Comparison of ENCODE assay signal across 9 cellular contexts in the genomic region with DNA sequence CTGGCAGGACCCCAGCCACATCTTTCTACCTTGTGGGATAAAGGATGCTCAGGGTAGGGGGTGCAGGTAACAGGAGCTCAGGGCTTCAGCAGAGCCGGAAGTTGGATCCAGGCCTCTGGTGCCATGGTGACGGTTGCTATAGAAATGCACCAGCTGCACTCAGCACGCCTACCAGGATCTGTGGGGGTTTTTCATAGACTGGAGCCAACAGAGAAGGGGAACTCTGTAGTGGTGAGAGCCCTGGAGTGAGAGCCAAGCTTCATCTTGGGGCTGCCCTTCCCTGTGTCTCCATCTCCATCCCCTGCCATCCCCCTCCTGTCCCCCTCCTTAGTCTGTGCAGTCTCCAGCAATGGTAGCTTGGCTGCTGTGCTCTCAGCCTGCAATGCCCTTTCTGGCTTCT. TPM values are rescaled to one million over a fixed set of nuclear protein-coding genes. Genes with fewer than 3 reads are reported as not detected.
DNase-seq lines count a peak whose midpoint lies in the region; ATAC-seq and TF ChIP-seq lines count a peak whose summit lies in the region.
"Had no signal": no experiment of that assay in that cellular context is flagged by ENCODE, and none has a peak within 500 bp of the region (broad histone marks: within the 10 kb centered on the region; RNA-seq: fewer than 3 reads in every experiment).

No MANE protein-coding gene starts in this region.

- WGBS in prostate gland = 41% methylated on average over 3 of the region's 3 CpGs

- H3K27ac ChIP-seq in tibial artery (no peak overlapping the region), prostate gland (no peak overlapping the region)
- H3K27ac ChIP-seq in CD4-positive, alpha-beta memory T cell (ENCODE audit: low read depth, low read length) = no peak overlapping the region
- H3K27ac ChIP-seq: skin epidermis had no signal

- H3K9me3 Mint-ChIP-seq in CD4-positive, alpha-beta memory T cell = no peaks in the 10 kb centered on the region

- intact Hi-C loops in tibial artery (cut with DNase I; ENCODE audit: low total_unique reads) = no loop called here
- intact Hi-C loops in CD4-positive, alpha-beta memory T cell (cut with micrococcal nuclease) = no loop called here
- intact Hi-C loops in prostate gland (cut with DNase I) = no loop called here

- peak; percentile 64 for DNase-seq in NCI-H2227 treated with DMSO at 0.1 percent for 48 hours (lab: John Stamatoyannopoulos, UW)
- DNase-seq in iPS DF 19.7 (ENCODE audit: low read depth, low spot score) = peak; percentile 78
- DNase-seq in AG20443 (ENCODE audit: low spot score) = no peak
- no peak for DNase-seq in tibial artery
- DNase-seq in CD4-positive, alpha-beta memory T cell = no peak
- no peak for DNase-seq in prostate gland (ENCODE audit: low spot score)

- H3K27ac Mint-ChIP-seq in CD4-positive, alpha-beta memory T cell = no peak overlapping the region

- H3K27me3 ChIP-seq in tibial artery = peaks cover 0 to 7% of the 10 kb centered on the region in 2 donors
- no peaks in the 10 kb centered on the region for H3K27me3 ChIP-seq in CD4-positive, alpha-beta memory T cell (ENCODE audit: insufficient read depth, low read length)
- H3K27me3 ChIP-seq in prostate gland (replicated peaks; ENCODE audit: insufficient read depth) = no peaks in the 10 kb centered on the region

- no peaks in the 10 kb centered on the region for H3K9me3 ChIP-seq in tibial artery
- H3K9me3 ChIP-seq in CD4-positive, alpha-beta memory T cell (ENCODE audit: control insufficient read depth in 1 of 2, low read length in 2 of 2) = no peaks in the 10 kb centered on the region
- no peaks in the 10 kb centered on the region for H3K9me3 ChIP-seq in prostate gland

- no peaks in the 10 kb centered on the region for H3K36me3 Mint-ChIP-seq in CD4-positive, alpha-beta memory T cell

- H3K36me3 ChIP-seq in tibial artery (no peaks in the 10 kb centered on the region), prostate gland (no peaks in the 10 kb centered on the region)
- H3K36me3 ChIP-seq in CD4-positive, alpha-beta memory T cell (ENCODE audit: insufficient read depth, low read length) = no peaks in the 10 kb centered on the region

- H3K4me3 Mint-ChIP-seq in CD4-positive, alpha-beta memory T cell = no peak overlapping the region

- H3K27me3 Mint-ChIP-seq in CD4-positive, alpha-beta memory T cell = peaks cover 4 to 7% of the 10 kb centered on the region in 2 donors

- no peak for TF ChIP-seq CTCF in tibial artery (IDR thresholded peaks at IDR 0.05)
- TF ChIP-seq CTCF in prostate gland (IDR thresholded peaks at IDR 0.05) = no peak

- no peak for TF ChIP-seq POLR2A in prostate gland (IDR thresholded peaks at IDR 0.05)

- POLR2A ChIA-PET in CD4-positive, alpha-beta memory T cell (lab: Charles Lee; ENCODE audit: partially characterized antibody) = no interaction called here

- peaks cover 0 to 3% (median 0%) of the 10 kb centered on the region in 4 donors for H3K4me1 Mint-ChIP-seq in CD4-positive, alpha-beta memory T cell

- ATAC-seq in GM18511 (IDR thresholded peaks at IDR 0.05; ENCODE audit: unreplicated experiment) (peak; percentile 76), HG02763 (IDR thresholded peaks at IDR 0.05; ENCODE audit: unreplicated experiment) (peak; percentile 80)

- no peaks in the 10 kb centered on the region for H3K4me1 ChIP-seq in tibial artery
- H3K4me1 ChIP-seq in CD4-positive, alpha-beta memory T cell (ENCODE audit: insufficient read depth, low read length) = no peaks in the 10 kb centered on the region
- no peaks in the 10 kb centered on the region for H3K4me1 ChIP-seq in prostate gland (replicated peaks)

- H3K4me3 ChIP-seq in tibial artery (no peak overlapping the region), prostate gland (no peak overlapping the region)
- H3K4me3 ChIP-seq in CD4-positive, alpha-beta memory T cell (ENCODE audit: low read length in 2 of 2) = no peak overlapping the region
- H3K4me3 ChIP-seq: skin epidermis had no signal

- CTCF ChIA-PET in CD4-positive, alpha-beta memory T cell (lab: Charles Lee; ENCODE audit: partially characterized antibody) = interaction anchor here (1.5 kb wide), 1 partner anchor 13 kb away, joined by 3 read pairs; no protein-coding TSS in a partner anchor

RNA-seq across cellular contexts. Expression of gene BOD1, which starts 27.5 kb away (rescaled TPM):
- 10 to 100 TPM; 35.7 to 38.1 TPM for total RNA-seq in CD4-positive, alpha-beta memory T cell
- polyA plus RNA-seq in CD4-positive, alpha-beta memory T cell = 10 to 100 TPM; 11.8 to 14.5 TPM
- 10 to 100 TPM; 51.1 to 52.8 TPM for total RNA-seq in prostate gland

Comparison
In these comparisons a context has a peak if more than half of its experiments do, and no peak if none do; other contexts are left out.
1. DNase-seq: peak in NCI-H2227 treated with DMSO at 0.1 percent for 48 hours (single experiment) and iPS DF 19.7 (single experiment); none in AG20443 (single experiment), tibial artery (0 of 2), CD4-positive, alpha-beta memory T cell (0 of 5) and prostate gland (single experiment).